Comparison of ENCODE assay signal across 14 cellular contexts in the genomic region with DNA sequence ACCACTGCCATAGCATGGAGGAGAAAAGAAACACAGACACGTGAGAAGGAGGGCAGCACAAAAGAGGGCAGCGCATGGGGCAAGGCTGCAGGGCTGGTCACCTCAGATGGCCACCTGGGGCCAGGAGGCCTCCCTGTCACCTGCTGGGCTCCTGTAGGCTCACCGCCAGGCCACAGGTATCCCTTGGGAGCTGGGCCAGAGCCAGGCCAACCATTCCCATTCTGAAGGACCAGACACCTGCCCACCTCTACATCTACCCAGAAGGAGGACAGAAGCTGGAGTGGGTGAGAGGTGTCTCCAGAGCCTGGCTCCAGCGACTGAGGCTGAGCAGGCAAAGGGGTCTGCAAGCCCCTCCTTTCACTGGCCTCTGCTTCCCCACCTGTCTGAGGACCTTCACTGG.
DNase-seq lines count a peak whose midpoint lies in the region; ATAC-seq and TF ChIP-seq lines count a peak whose summit lies in the region.
"Had no signal": no experiment of that assay in that cellular context is flagged by ENCODE, and none has a peak within 500 bp of the region (broad histone marks: within the 10 kb centered on the region; RNA-seq: fewer than 3 reads in every experiment).

No MANE protein-coding gene starts in this region.

- H3K9me3 Mint-ChIP-seq in IgD-negative memory B cell, result peaks cover 0 to 3% (median 0%) of the 10 kb centered on the region in 3 donors
- H3K9me3 Mint-ChIP-seq in naive B cell, result peaks cover 2 to 8% (median 5%) of the 10 kb centered on the region in 7 donors

- no peaks in the 10 kb centered on the region for H3K27me3 Mint-ChIP-seq in IgD-negative memory B cell
- H3K27me3 Mint-ChIP-seq in naive B cell, result no peaks in the 10 kb centered on the region

- TF ChIP-seq EP300 in stomach (IDR thresholded peaks at IDR 0.05), result no peak

- no peaks in the 10 kb centered on the region for H3K4me1 ChIP-seq in stomach
- H3K4me1 ChIP-seq: BE2C had no signal

- intact Hi-C loops in stomach (cut with DNase I; ENCODE audit: low total_unique reads), result no loop called here
- intact Hi-C loops in Right ventricle myocardium inferior (cut with DNase I), result no loop called here

- no peak overlapping the region for H3K4me3 ChIP-seq in coronary artery
- H3K4me3 ChIP-seq in stomach, result no peak overlapping the region
- H3K4me3 ChIP-seq: GM12878 had no signal

- H3K9me3 ChIP-seq in stomach, result peaks cover 0 to 10% (median 0%) of the 10 kb centered on the region in 4 donors

- no peaks in the 10 kb centered on the region for H3K36me3 ChIP-seq in stomach

- H3K36me3 Mint-ChIP-seq in IgD-negative memory B cell (peaks cover 20% of the 10 kb centered on the region), naive B cell (peaks cover 37 to 40% of the 10 kb centered on the region in 2 donors)
- H3K36me3 Mint-ChIP-seq: CD4-positive, alpha-beta memory T cell had no signal

- TF ChIP-seq CTCF in coronary artery (IDR thresholded peaks at IDR 0.05), result no peak
- no peak for TF ChIP-seq CTCF in stomach (IDR thresholded peaks at IDR 0.05)

- TF ChIP-seq POLR2A in stomach (IDR thresholded peaks at IDR 0.05), result no peak

- H3K27ac Mint-ChIP-seq in IgD-negative memory B cell, result peak overlapping the region; percentile 59 to 79 (median 71)
- peak overlapping the region in 4 of 6 donors; percentile 72 to 97 (median 90) for H3K27ac Mint-ChIP-seq in naive B cell
- H3K27ac Mint-ChIP-seq: CD4-positive, alpha-beta memory T cell had no signal

- ATAC-seq in naive B cell (ENCODE audit: low read depth in 2 of 2) (no peak), GM18870 (IDR thresholded peaks at IDR 0.05; ENCODE audit: unreplicated experiment) (no peak), GM21423 (IDR thresholded peaks at IDR 0.05; ENCODE audit: unreplicated experiment) (no peak), Right ventricle myocardium inferior (no peak)
- ATAC-seq: GM12878, HCT116 had no signal

- peaks cover 0 to 8% (median 0%) of the 10 kb centered on the region in 3 donors for H3K27me3 ChIP-seq in stomach
- H3K27me3 ChIP-seq: BE2C had no signal

- H3K4me1 Mint-ChIP-seq in IgD-negative memory B cell (peaks cover 39 to 51% (median 48%) of the 10 kb centered on the region in 3 donors), naive B cell (peaks cover 54 to 77% (median 69%) of the 10 kb centered on the region in 3 donors)

- peak overlapping the region in 1 of 4 donors; percentile 41 for H3K4me3 Mint-ChIP-seq in IgD-negative memory B cell
- H3K4me3 Mint-ChIP-seq in naive B cell, result no peak overlapping the region
- H3K4me3 Mint-ChIP-seq: CD4-positive, alpha-beta memory T cell had no signal

- no peak overlapping the region for H3K27ac ChIP-seq in coronary artery
- H3K27ac ChIP-seq in stomach, result no peak overlapping the region
- H3K27ac ChIP-seq: C4-2B had no signal

- WGBS in stomach, 5 donors, result 68 to 89% (median 88%) methylated on average over 4 of the region's 4 CpGs

- DNase-seq in coronary artery (ENCODE audit: low spot score) (peak; percentile 55), naive B cell (no peak), stomach (peak; percentile 14), NCI-H187 treated with DMSO at 0.1 percent for 48 hours (lab: John Stamatoyannopoulos, UW) (no peak), Right ventricle myocardium inferior (ENCODE audit: missing footprints) (no peak)
- DNase-seq: BE2C; CD4-positive, alpha-beta memory T cell; DMS79 had no signal

Comparison
In these comparisons a context has a peak if more than half of its experiments do, and no peak if none do; other contexts are left out.
1. DNase-seq: peak in coronary artery (single experiment) and stomach (single experiment); none in naive B cell (single experiment), NCI-H187 treated with DMSO at 0.1 percent for 48 hours (single experiment) and Right ventricle myocardium inferior (single experiment).